14 cellular contexts compared by ENCODE assay signal in genomic region chr5:147169846-147170245, GRCh38.
DNase-seq lines count a peak whose midpoint lies in the region; ATAC-seq and TF ChIP-seq lines count a peak whose summit lies in the region.
"Had no signal": no experiment of that assay in that cellular context is flagged by ENCODE, and none has a peak within 500 bp of the region (broad histone marks: within the 10 kb centered on the region; RNA-seq: fewer than 3 reads in every experiment).

No MANE protein-coding gene starts in this region.

- no peak for DNase-seq in trophoblast cell
- DNase-seq in KG1 (lab: John Stamatoyannopoulos, UW) = no peak
- no peak for DNase-seq in islet precursor cell
- DNase-seq in activated CD8-positive, alpha-beta T cell treated with anti-CD3 and anti-CD28 coated beads, Interleukin-2, amount 10 ng/mL, durations not matched to agents 7 days and 5 days = no peak
- DNase-seq: activated CD4-positive, alpha-beta memory T cell treated with anti-CD3 and anti-CD28 coated beads for 36 hours; NCI-H226; psoas muscle; tibial artery had no signal

- peaks cover 4% of the 10 kb centered on the region for H3K4me1 Mint-ChIP-seq in activated CD8-positive, alpha-beta T cell treated with anti-CD3 and anti-CD28 coated beads, Interleukin-2, amount 10 ng/mL, durations not matched to agents 7 days and 5 days (ENCODE audit: low read depth)
- H3K4me1 Mint-ChIP-seq: B cell had no signal

- peak; percentile 31 for ATAC-seq in GM18907 (IDR thresholded peaks at IDR 0.05; ENCODE audit: unreplicated experiment)
- ATAC-seq in HG02938 (IDR thresholded peaks at IDR 0.05; ENCODE audit: unreplicated experiment) = peak; percentile 44
- no peak for ATAC-seq in GM18502 (IDR thresholded peaks at IDR 0.05; ENCODE audit: poor library complexity, unreplicated experiment)
- no peak for ATAC-seq in activated CD8-positive, alpha-beta T cell treated with anti-CD3 and anti-CD28 coated beads, Interleukin-2, amount 10 ng/mL, durations not matched to agents 7 days and 5 days
- ATAC-seq: psoas muscle had no signal

- no peak overlapping the region for H3K9ac ChIP-seq in KMS-11
- H3K9ac ChIP-seq in trophoblast cell (ENCODE audit: low read length) = peak overlapping the region; percentile 57

- no peak overlapping the region for H4K12ac ChIP-seq in trophoblast cell (ENCODE audit: low read depth, low read length)

- H2AFZ ChIP-seq in KMS-11 (ENCODE audit: low read depth) (0 out of 2 replicates have a peak overlapping the region, but pooled peaks have one; percentile 23), trophoblast cell (ENCODE audit: insufficient read depth, low read length, poor library complexity) (no peak overlapping the region)

- H3K27me3 Mint-ChIP-seq in activated CD8-positive, alpha-beta T cell treated with anti-CD3 and anti-CD28 coated beads, Interleukin-2, amount 10 ng/mL, durations not matched to agents 7 days and 5 days (ENCODE audit: low read depth) = no peaks in the 10 kb centered on the region
- H3K27me3 Mint-ChIP-seq: activated CD4-positive, alpha-beta memory T cell treated with anti-CD3 and anti-CD28 coated beads for 36 hours; B cell had no signal

- no peaks in the 10 kb centered on the region for H3K79me1 ChIP-seq in trophoblast cell (ENCODE audit: low read length)

- H3K23ac ChIP-seq in trophoblast cell (ENCODE audit: low read length) = no peak overlapping the region

- no peak for TF ChIP-seq CTCF in KMS-11 (conservative IDR thresholded peaks at IDR 0.05; ENCODE audit: low read depth, low read length)

- H3K14ac ChIP-seq in trophoblast cell (ENCODE audit: low read length) = no peak overlapping the region

- H2BK12ac ChIP-seq in trophoblast cell (ENCODE audit: low read length) = no peak overlapping the region

- no CpG with 5 or more reads among the region's 4 CpGs for WGBS in trophoblast cell (ENCODE audit: extremely low coverage, insufficient coverage, insufficient read length)

- H4K8ac ChIP-seq in trophoblast cell (ENCODE audit: low read depth, low read length) = no peak overlapping the region

- H3K4me2 ChIP-seq in KMS-11 (peak overlapping the region; percentile 37), trophoblast cell (ENCODE audit: low read length) (no peak overlapping the region)

- H3K27me3 ChIP-seq in KMS-11 (ENCODE audit: insufficient read depth, low read depth) (no peaks in the 10 kb centered on the region), trophoblast cell (ENCODE audit: insufficient read depth, low read length) (no peaks in the 10 kb centered on the region)
- H3K27me3 ChIP-seq: SJSA1, tibial artery had no signal

- CTCF ChIA-PET in activated CD8-positive, alpha-beta T cell treated with anti-CD3 and anti-CD28 coated beads, Interleukin-2, amount 10 ng/mL, durations not matched to agents 7 days and 5 days (lab: Charles Lee) = interaction anchor here (1.0 kb wide), 1 partner anchor 19 kb away, joined by 7 read pairs; no protein-coding TSS in a partner anchor

- H3K9me3 ChIP-seq in trophoblast cell (ENCODE audit: insufficient read depth, low read depth, low read length) = no peaks in the 10 kb centered on the region
- H3K9me3 ChIP-seq: psoas muscle, SJSA1, tibial artery had no signal

- H2BK5ac ChIP-seq in trophoblast cell (ENCODE audit: low read depth, low read length, poor library complexity) = no peak overlapping the region

- no peak overlapping the region for H3K4me3 ChIP-seq in KMS-11 (IDR thresholded peaks at IDR 0.05; ENCODE audit: insufficient read depth, low read depth, low read length)
- no peak overlapping the region for H3K4me3 ChIP-seq in trophoblast cell (ENCODE audit: low read depth, low read length)
- H3K4me3 ChIP-seq: psoas muscle, SJSA1, tibial artery had no signal

- no peaks in the 10 kb centered on the region for H3K36me3 Mint-ChIP-seq in activated CD8-positive, alpha-beta T cell treated with anti-CD3 and anti-CD28 coated beads, Interleukin-2, amount 10 ng/mL, durations not matched to agents 7 days and 5 days (ENCODE audit: low read depth)
- H3K36me3 Mint-ChIP-seq: activated CD4-positive, alpha-beta memory T cell treated with anti-CD3 and anti-CD28 coated beads for 36 hours had no signal

- no peak overlapping the region for H3K4me3 Mint-ChIP-seq in activated CD8-positive, alpha-beta T cell treated with anti-CD3 and anti-CD28 coated beads, Interleukin-2, amount 10 ng/mL, durations not matched to agents 7 days and 5 days
- H3K4me3 Mint-ChIP-seq: activated CD4-positive, alpha-beta memory T cell treated with anti-CD3 and anti-CD28 coated beads for 36 hours; B cell had no signal

- no peak overlapping the region for H3K18ac ChIP-seq in trophoblast cell (ENCODE audit: low read length)

- H2BK120ac ChIP-seq in trophoblast cell (ENCODE audit: insufficient read depth, low read length, poor library complexity) = no peak overlapping the region

- no peak overlapping the region for H2AK5ac ChIP-seq in trophoblast cell (ENCODE audit: low read length)

- no peak overlapping the region for H4K91ac ChIP-seq in trophoblast cell (ENCODE audit: low read depth, low read length)

- H3K4ac ChIP-seq in trophoblast cell (ENCODE audit: low read depth, low read length) = no peak overlapping the region

- no peak overlapping the region for H3K27ac Mint-ChIP-seq in activated CD8-positive, alpha-beta T cell treated with anti-CD3 and anti-CD28 coated beads, Interleukin-2, amount 10 ng/mL, durations not matched to agents 7 days and 5 days
- H3K27ac Mint-ChIP-seq: activated CD4-positive, alpha-beta memory T cell treated with anti-CD3 and anti-CD28 coated beads for 36 hours; B cell had no signal

- POLR2A ChIA-PET in activated CD8-positive, alpha-beta T cell treated with anti-CD3 and anti-CD28 coated beads, Interleukin-2, amount 10 ng/mL, durations not matched to agents 7 days and 5 days (lab: Charles Lee) = no interaction called here

- H3K27ac ChIP-seq in KMS-11 (peak overlapping the region; percentile 38; the same call in 1 of the 2 replicates), trophoblast cell (ENCODE audit: low read depth, low read length) (no peak overlapping the region)
- H3K27ac ChIP-seq: psoas muscle, SJSA1, tibial artery had no signal

- no peaks in the 10 kb centered on the region for H3K79me2 ChIP-seq in KMS-11 (ENCODE audit: insufficient read depth, low read depth)
- H3K79me2 ChIP-seq in trophoblast cell (ENCODE audit: control insufficient read depth, insufficient read depth, low read length, poor library complexity) = no peaks in the 10 kb centered on the region

- H3K4me1 ChIP-seq in KMS-11 (ENCODE audit: low read depth, poor library complexity, severe bottlenecking) (peaks cover 25% of the 10 kb centered on the region), trophoblast cell (ENCODE audit: control insufficient read depth in 1 of 2, insufficient read depth in 2 of 2, low read length in 2 of 2) (no peaks in the 10 kb centered on the region)
- H3K4me1 ChIP-seq: psoas muscle, SJSA1, tibial artery had no signal

- no peaks in the 10 kb centered on the region for H4K20me1 ChIP-seq in KMS-11 (ENCODE audit: insufficient read depth)

- H3K9me3 Mint-ChIP-seq in activated CD8-positive, alpha-beta T cell treated with anti-CD3 and anti-CD28 coated beads, Interleukin-2, amount 10 ng/mL, durations not matched to agents 7 days and 5 days (ENCODE audit: insufficient read depth) = no peaks in the 10 kb centered on the region
- H3K9me3 Mint-ChIP-seq: activated CD4-positive, alpha-beta memory T cell treated with anti-CD3 and anti-CD28 coated beads for 36 hours had no signal

- no peaks in the 10 kb centered on the region for H3K36me3 ChIP-seq in KMS-11 (ENCODE audit: insufficient read depth)
- H3K36me3 ChIP-seq in trophoblast cell (ENCODE audit: control insufficient read depth in 1 of 2, insufficient read depth in 2 of 2, low read length in 2 of 2) = no peaks in the 10 kb centered on the region
- H3K36me3 ChIP-seq: SJSA1, tibial artery had no signal

Comparison
In these comparisons a context has a peak if more than half of its experiments do, and no peak if none do; other contexts are left out.
1. ATAC-seq: peak in GM18907 (single experiment) and HG02938 (single experiment); none in GM18502 (single experiment) and activated CD8-positive, alpha-beta T cell treated with anti-CD3 and anti-CD28 coated beads, Interleukin-2, amount 10 ng/mL, durations not matched to agents 7 days and 5 days (single experiment).